Comparison of ENCODE assay signal across 1 cellular context in the genomic region with DNA sequence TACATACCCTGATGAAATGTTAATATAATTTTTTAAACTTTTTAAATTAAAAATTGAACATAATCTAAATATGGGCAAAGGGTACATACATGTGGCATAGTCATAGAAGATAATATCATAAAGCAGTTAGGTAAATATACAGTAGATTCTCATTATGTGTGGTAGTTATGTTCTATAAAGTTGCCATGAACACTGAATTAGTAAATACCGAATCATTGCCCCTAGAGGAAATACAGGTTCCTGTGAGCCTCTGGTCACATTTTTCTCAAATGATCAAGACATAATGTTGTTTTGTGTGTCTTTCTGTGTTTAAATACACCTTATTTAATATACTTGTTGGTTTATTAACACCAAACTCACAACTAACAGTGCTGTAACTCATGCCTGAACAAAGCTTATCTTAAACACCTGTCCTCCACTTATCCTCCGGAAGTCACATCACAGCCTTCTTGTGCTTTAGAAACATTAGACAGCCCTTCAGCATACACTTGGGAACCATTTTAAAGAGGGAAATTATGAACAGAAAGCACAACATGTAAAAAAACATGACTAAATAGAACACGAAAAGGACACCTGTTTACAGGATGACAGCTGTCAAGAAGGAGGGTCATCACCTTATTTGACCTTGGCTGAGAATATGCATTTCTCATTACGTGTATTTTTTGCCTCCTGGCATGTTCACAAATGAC.
TF ChIP-seq lines count a peak whose summit lies in the region.

No MANE protein-coding gene starts in this region.

TF ChIP-seq in SK-N-SH, 30 proteins besides CTCF, POLR2A, EP300 and RAD21 (continued from another document):
- TF ChIP-seq, protein P1, sequence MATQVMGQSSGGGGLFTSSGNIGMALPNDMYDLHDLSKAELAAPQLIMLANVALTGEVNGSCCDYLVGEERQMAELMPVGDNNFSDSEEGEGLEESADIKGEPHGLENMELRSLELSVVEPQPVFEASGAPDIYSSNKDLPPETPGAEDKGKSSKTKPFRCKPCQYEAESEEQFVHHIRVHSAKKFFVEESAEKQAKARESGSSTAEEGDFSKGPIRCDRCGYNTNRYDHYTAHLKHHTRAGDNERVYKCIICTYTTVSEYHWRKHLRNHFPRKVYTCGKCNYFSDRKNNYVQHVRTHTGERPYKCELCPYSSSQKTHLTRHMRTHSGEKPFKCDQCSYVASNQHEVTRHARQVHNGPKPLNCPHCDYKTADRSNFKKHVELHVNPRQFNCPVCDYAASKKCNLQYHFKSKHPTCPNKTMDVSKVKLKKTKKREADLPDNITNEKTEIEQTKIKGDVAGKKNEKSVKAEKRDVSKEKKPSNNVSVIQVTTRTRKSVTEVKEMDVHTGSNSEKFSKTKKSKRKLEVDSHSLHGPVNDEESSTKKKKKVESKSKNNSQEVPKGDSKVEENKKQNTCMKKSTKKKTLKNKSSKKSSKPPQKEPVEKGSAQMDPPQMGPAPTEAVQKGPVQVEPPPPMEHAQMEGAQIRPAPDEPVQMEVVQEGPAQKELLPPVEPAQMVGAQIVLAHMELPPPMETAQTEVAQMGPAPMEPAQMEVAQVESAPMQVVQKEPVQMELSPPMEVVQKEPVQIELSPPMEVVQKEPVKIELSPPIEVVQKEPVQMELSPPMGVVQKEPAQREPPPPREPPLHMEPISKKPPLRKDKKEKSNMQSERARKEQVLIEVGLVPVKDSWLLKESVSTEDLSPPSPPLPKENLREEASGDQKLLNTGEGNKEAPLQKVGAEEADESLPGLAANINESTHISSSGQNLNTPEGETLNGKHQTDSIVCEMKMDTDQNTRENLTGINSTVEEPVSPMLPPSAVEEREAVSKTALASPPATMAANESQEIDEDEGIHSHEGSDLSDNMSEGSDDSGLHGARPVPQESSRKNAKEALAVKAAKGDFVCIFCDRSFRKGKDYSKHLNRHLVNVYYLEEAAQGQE (IDR thresholded peaks at IDR 0.05; ENCODE audit: low read depth, low read length): no peak
- TF ChIP-seq, protein P2, sequence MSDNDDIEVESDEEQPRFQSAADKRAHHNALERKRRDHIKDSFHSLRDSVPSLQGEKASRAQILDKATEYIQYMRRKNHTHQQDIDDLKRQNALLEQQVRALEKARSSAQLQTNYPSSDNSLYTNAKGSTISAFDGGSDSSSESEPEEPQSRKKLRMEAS (IDR thresholded peaks at IDR 0.05; ENCODE audit: low read depth): no peak
- TF ChIP-seq SMC3 (IDR thresholded peaks at IDR 0.05; ENCODE audit: low read depth, low read length) (no peak), MXI1 (IDR thresholded peaks at IDR 0.05; ENCODE audit: low read depth, low read length) (no peak), RCOR1 (IDR thresholded peaks at IDR 0.05; ENCODE audit: low read length) (no peak), NRF1 (IDR thresholded peaks at IDR 0.05; ENCODE audit: low read depth, low read length) (no peak), TEAD4 (IDR thresholded peaks at IDR 0.05; ENCODE audit: borderline replicate concordance, insufficient read depth) (no peak)
